ENCODE assay signal across 1 cellular context in genomic region chr1:56537660-56538059, GRCh38.
TF ChIP-seq lines count a peak whose summit lies in the region.

No MANE protein-coding gene starts in this region.

TF ChIP-seq in WTC11, 78 proteins besides CTCF, POLR2A, EP300 and RAD21 (continued from another document):
- TF ChIP-seq ARID4B (CRISPR knock-in tag; IDR thresholded peaks at IDR 0.05; ENCODE audit: borderline replicate concordance), result no peak
- no peak for TF ChIP-seq ATF2 (CRISPR knock-in tag; IDR thresholded peaks at IDR 0.05; ENCODE audit: borderline replicate concordance, low read depth)
- no peak for TF ChIP-seq CDX4 (CRISPR knock-in tag; IDR thresholded peaks at IDR 0.05; ENCODE audit: borderline replicate concordance)
- TF ChIP-seq SOX15 (CRISPR knock-in tag; IDR thresholded peaks at IDR 0.05), result no peak
- no peak for TF ChIP-seq NFE2L1 (CRISPR knock-in tag; IDR thresholded peaks at IDR 0.05)
- no peak for TF ChIP-seq CREB1 (CRISPR knock-in tag; IDR thresholded peaks at IDR 0.05)
- no peak for TF ChIP-seq ZNF263 (CRISPR knock-in tag; IDR thresholded peaks at IDR 0.05; ENCODE audit: low read depth)
- no peak for TF ChIP-seq ZBTB43 (CRISPR knock-in tag; IDR thresholded peaks at IDR 0.05)
TF ChIP-seq in WTC11: peak in this region for 0.
